ENCODE assay signal across 1 cellular context in genomic region chr17:63515426-63515825, GRCh38.
TF ChIP-seq lines count a peak whose summit lies in the region.

No MANE protein-coding gene starts in this region.

TF ChIP-seq in GM12878, 131 proteins besides CTCF, POLR2A, EP300 and RAD21 (continued from another document):
- TF ChIP-seq KAT2A (conservative IDR thresholded peaks at IDR 0.05; ENCODE audit: control insufficient read depth, low read depth, low read length) (no peak), CUX1 (IDR thresholded peaks at IDR 0.05; ENCODE audit: insufficient replicate concordance, low read depth, low read length) (no peak), MEF2A (IDR thresholded peaks at IDR 0.05; ENCODE audit: insufficient read depth, low read depth, low read length) (no peak), ZBED1 (IDR thresholded peaks at IDR 0.05; ENCODE audit: borderline replicate concordance) (no peak), HDGF (IDR thresholded peaks at IDR 0.05) (no peak), ASH2L (IDR thresholded peaks at IDR 0.05; ENCODE audit: borderline replicate concordance, low read depth) (no peak), BMI1 (IDR thresholded peaks at IDR 0.05; ENCODE audit: borderline replicate concordance) (no peak), TAF1 (IDR thresholded peaks at IDR 0.05; ENCODE audit: borderline replicate concordance, low read depth, low read length) (no peak), RCOR1 (conservative IDR thresholded peaks at IDR 0.05; ENCODE audit: low read depth, low read length) (no peak), USF1 (IDR thresholded peaks at IDR 0.05; ENCODE audit: borderline replicate concordance, extremely low read length, insufficient read depth, low read depth, low read length) (no peak), NR2C2 (IDR thresholded peaks at IDR 0.05; ENCODE audit: borderline replicate concordance, control insufficient read depth, insufficient read length, low read depth) (no peak)
